20 cellular contexts compared by ENCODE assay signal in the genomic region with DNA sequence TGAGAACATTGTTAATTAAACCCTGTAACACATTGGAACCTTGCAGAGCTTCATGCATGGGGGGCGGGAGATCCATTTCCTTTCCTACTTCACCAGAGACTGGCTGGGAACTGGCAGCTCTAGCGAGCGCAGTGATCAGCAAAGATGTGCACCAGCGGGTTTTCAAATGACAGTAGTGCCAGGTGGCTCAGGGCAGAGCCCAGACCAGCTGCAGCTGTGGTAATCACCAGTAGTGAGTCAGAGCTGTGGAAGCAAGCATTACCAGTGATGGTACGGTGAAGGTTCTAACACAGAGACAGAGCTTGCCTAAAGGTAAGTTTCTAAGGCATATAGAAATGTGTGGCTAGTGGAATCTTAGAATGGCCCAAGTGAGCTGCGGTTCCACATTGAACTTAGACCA.
DNase-seq lines count a peak whose midpoint lies in the region; ATAC-seq and TF ChIP-seq lines count a peak whose summit lies in the region.
"Had no signal": no experiment of that assay in that cellular context is flagged by ENCODE, and none has a peak within 500 bp of the region (broad histone marks: within the 10 kb centered on the region; RNA-seq: fewer than 3 reads in every experiment).

No MANE protein-coding gene starts in this region.

- H3K36me3 ChIP-seq in lower lobe of right lung: no peaks in the 10 kb centered on the region
- H3K36me3 ChIP-seq: right lobe of liver had no signal

- no peak overlapping the region for H3K27ac Mint-ChIP-seq in memory B cell
- H3K27ac Mint-ChIP-seq: activated CD4-positive, alpha-beta T cell treated with anti-CD3 and anti-CD28 coated beads, Interleukin-2, amount 10 ng/mL, durations not matched to agents 24 days and 14 days; activated naive CD8-positive, alpha-beta T cell treated with anti-CD3 and anti-CD28 coated beads for 36 hours; type B pancreatic cell had no signal

- H3K4me3 Mint-ChIP-seq in memory B cell: no peak overlapping the region
- H3K4me3 Mint-ChIP-seq: activated CD4-positive, alpha-beta T cell treated with anti-CD3 and anti-CD28 coated beads, Interleukin-2, amount 10 ng/mL, durations not matched to agents 24 days and 14 days; activated naive CD8-positive, alpha-beta T cell treated with anti-CD3 and anti-CD28 coated beads for 36 hours; neural crest cell; type B pancreatic cell had no signal

- H3K27me3 Mint-ChIP-seq in memory B cell: no peaks in the 10 kb centered on the region
- H3K27me3 Mint-ChIP-seq: activated CD4-positive, alpha-beta T cell treated with anti-CD3 and anti-CD28 coated beads, Interleukin-2, amount 10 ng/mL, durations not matched to agents 24 days and 14 days had no signal

- no peak overlapping the region for H3K27ac ChIP-seq in lower lobe of right lung
- H3K27ac ChIP-seq: right lobe of liver had no signal

- H3K9me3 ChIP-seq in lower lobe of right lung: no peaks in the 10 kb centered on the region
- H3K9me3 ChIP-seq: right lobe of liver had no signal

- intact Hi-C loops in lower lobe of right lung (cut with DNase I): no loop called here

- no peaks in the 10 kb centered on the region for H3K4me1 ChIP-seq in lower lobe of right lung
- H3K4me1 ChIP-seq: right lobe of liver had no signal

- H3K4me3 ChIP-seq in lower lobe of right lung: no peak overlapping the region
- H3K4me3 ChIP-seq: right lobe of liver had no signal

- ATAC-seq in HG02852 (IDR thresholded peaks at IDR 0.05; ENCODE audit: unreplicated experiment) (peak; percentile 66), memory B cell (ENCODE audit: low read depth) (peak; percentile 58), lower lobe of right lung (no peak)
- ATAC-seq: right lobe of liver had no signal

- no peaks in the 10 kb centered on the region for H3K27me3 ChIP-seq in lower lobe of right lung (ENCODE audit: low read depth)
- H3K27me3 ChIP-seq: right lobe of liver had no signal

- peak; percentile 90 for DNase-seq in DMS53 treated with DMSO at 0.1 percent for 48 hours (lab: John Stamatoyannopoulos, UW; ENCODE audit: unreplicated experiment)
- peak; percentile 83 for DNase-seq in SHP77 treated with DMSO at 0.1 percent for 48 hours (lab: John Stamatoyannopoulos, UW)
- DNase-seq in memory B cell (ENCODE audit: low spot score in 2 of 2): no peak
- no peak for DNase-seq in SK-N-DZ (ENCODE audit: low spot score)
- no peak for DNase-seq in MV-4-11 (lab: John Stamatoyannopoulos, UW)
- no peak for DNase-seq in lower lobe of right lung
- no peak for DNase-seq in LoVo (ENCODE audit: low spot score)
- DNase-seq: activated CD4-positive, alpha-beta T cell treated with anti-CD3 and anti-CD28 coated beads, Interleukin-2, amount 10 ng/mL, durations not matched to agents 24 days and 14 days; activated naive CD8-positive, alpha-beta T cell treated with anti-CD3 and anti-CD28 coated beads for 36 hours; DMS 273 treated with DMSO at 0.1 percent for 48 hours; effector memory CD4-positive, alpha-beta T cell; foreskin melanocyte; HCEC 1CT; NCI-H1930; right lobe of liver; Right ventricle myocardium superior; stimulated activated CD4-positive, alpha-beta T cell treated with anti-CD3 and anti-CD28 coated beads, Interleukin-4, amount 100 ng/mL, for 24 hours had no signal

- no peak for TF ChIP-seq CTCF in lower lobe of right lung (IDR thresholded peaks at IDR 0.05)

- H3K36me3 Mint-ChIP-seq in memory B cell: no peaks in the 10 kb centered on the region
- H3K36me3 Mint-ChIP-seq: activated naive CD8-positive, alpha-beta T cell treated with anti-CD3 and anti-CD28 coated beads for 36 hours; type B pancreatic cell had no signal

- H3K9me3 Mint-ChIP-seq in memory B cell: no peaks in the 10 kb centered on the region
- H3K9me3 Mint-ChIP-seq: activated CD4-positive, alpha-beta T cell treated with anti-CD3 and anti-CD28 coated beads, Interleukin-2, amount 10 ng/mL, durations not matched to agents 24 days and 14 days; activated naive CD8-positive, alpha-beta T cell treated with anti-CD3 and anti-CD28 coated beads for 36 hours; neural crest cell; type B pancreatic cell had no signal

- no peaks in the 10 kb centered on the region for H3K4me1 Mint-ChIP-seq in memory B cell
- H3K4me1 Mint-ChIP-seq: activated CD4-positive, alpha-beta T cell treated with anti-CD3 and anti-CD28 coated beads, Interleukin-2, amount 10 ng/mL, durations not matched to agents 24 days and 14 days; activated naive CD8-positive, alpha-beta T cell treated with anti-CD3 and anti-CD28 coated beads for 36 hours; neural crest cell had no signal

Comparison
In these comparisons a context has a peak if more than half of its experiments do, and no peak if none do; other contexts are left out.
1. DNase-seq: peak in DMS53 treated with DMSO at 0.1 percent for 48 hours (single experiment) and SHP77 treated with DMSO at 0.1 percent for 48 hours (single experiment); none in memory B cell (0 of 2), SK-N-DZ (single experiment), MV-4-11 (single experiment), lower lobe of right lung (single experiment) and LoVo (single experiment).
2. ATAC-seq: peak in HG02852 (single experiment) and memory B cell (single experiment); none in lower lobe of right lung (0 of 2).